25 cellular contexts compared by ENCODE assay signal in genomic region chr6:89051725-89052124, GRCh38. TPM values are rescaled to one million over a fixed set of nuclear protein-coding genes. Genes with fewer than 3 reads are reported as not detected.
DNase-seq lines count a peak whose midpoint lies in the region; ATAC-seq and TF ChIP-seq lines count a peak whose summit lies in the region.
"Had no signal": no experiment of that assay in that cellular context is flagged by ENCODE, and none has a peak within 500 bp of the region (broad histone marks: within the 10 kb centered on the region; RNA-seq: fewer than 3 reads in every experiment).

No MANE protein-coding gene starts in this region.

- peaks cover 0 to 10% of the 10 kb centered on the region in 2 donors for H3K4me1 ChIP-seq in breast epithelium
- H3K4me1 ChIP-seq: neural progenitor cell had no signal

- no peak overlapping the region for H3K4me3 Mint-ChIP-seq in activated naive CD4-positive, alpha-beta T cell treated with anti-CD3 and anti-CD28 coated beads for 36 hours
- H3K4me3 Mint-ChIP-seq in activated CD8-positive, alpha-beta T cell treated with anti-CD3 and anti-CD28 coated beads, Interleukin-2, amount 10 ng/mL, durations not matched to agents 7 days and 5 days = no peak overlapping the region
- H3K4me3 Mint-ChIP-seq: activated T-helper 1 cell treated with anti-CD3 and anti-CD28 coated beads, Interleukin-12 subunit alpha, Interleukin-12 subunit beta, Interleukin-2, Interleukin-4 antibody, amounts not matched to agents 30 ng/mL and 10 ng/mL and 1 ng/mL, durations not matched to agents 14 hours and 24 hours and 36 hours; central memory CD8-positive, alpha-beta T cell; effector memory CD8-positive, alpha-beta T cell; neural progenitor cell had no signal

- no peak overlapping the region for H3K27ac Mint-ChIP-seq in activated naive CD4-positive, alpha-beta T cell treated with anti-CD3 and anti-CD28 coated beads for 36 hours
- H3K27ac Mint-ChIP-seq in activated CD8-positive, alpha-beta T cell treated with anti-CD3 and anti-CD28 coated beads, Interleukin-2, amount 10 ng/mL, durations not matched to agents 7 days and 5 days = peak overlapping the region; percentile 34
- H3K27ac Mint-ChIP-seq: activated T-helper 1 cell treated with anti-CD3 and anti-CD28 coated beads, Interleukin-12 subunit alpha, Interleukin-12 subunit beta, Interleukin-2, Interleukin-4 antibody, amounts not matched to agents 30 ng/mL and 10 ng/mL and 1 ng/mL, durations not matched to agents 14 hours and 24 hours and 36 hours; effector memory CD8-positive, alpha-beta T cell; neural progenitor cell had no signal

- H3K36me3 ChIP-seq in breast epithelium = no peaks in the 10 kb centered on the region
- H3K36me3 ChIP-seq: adrenal gland; BLaER1 treated with 17β-estradiol and CSF1 and Interleukin-3, amounts not matched to agents 10 nM and 100 nM; neural progenitor cell; tibial artery had no signal

- intact Hi-C loops in activated naive CD4-positive, alpha-beta T cell treated with anti-CD3 and anti-CD28 coated beads for 36 hours (cut with micrococcal nuclease) = loop anchor here (1.0 kb wide), 1 partner anchor 28 kb away; no protein-coding TSS in a partner anchor
- intact Hi-C loops in breast epithelium (cut with DNase I; ENCODE audit: low total_unique reads) = no loop called here

- TF ChIP-seq POLR2A in breast epithelium (IDR thresholded peaks at IDR 0.05) = no peak

- H3K4me3 ChIP-seq in breast epithelium = no peak overlapping the region
- H3K4me3 ChIP-seq: adrenal gland; BLaER1 treated with 17β-estradiol and CSF1 and Interleukin-3, amounts not matched to agents 10 nM and 100 nM; neural progenitor cell; smooth muscle cell; tibial artery had no signal

- H3K36me3 Mint-ChIP-seq in activated naive CD4-positive, alpha-beta T cell treated with anti-CD3 and anti-CD28 coated beads for 36 hours (ENCODE audit: low read depth) = no peaks in the 10 kb centered on the region
- H3K36me3 Mint-ChIP-seq in activated CD8-positive, alpha-beta T cell treated with anti-CD3 and anti-CD28 coated beads, Interleukin-2, amount 10 ng/mL, durations not matched to agents 7 days and 5 days (ENCODE audit: low read depth) = peaks cover 5% of the 10 kb centered on the region
- H3K36me3 Mint-ChIP-seq: neural progenitor cell had no signal

- CTCF ChIA-PET in activated naive CD4-positive, alpha-beta T cell treated with anti-CD3 and anti-CD28 coated beads for 36 hours (lab: Charles Lee) = interaction anchor here (1.0 kb wide), 1 partner anchor 23 kb away, joined by 5 read pairs; no protein-coding TSS in a partner anchor
- CTCF ChIA-PET in activated CD8-positive, alpha-beta T cell treated with anti-CD3 and anti-CD28 coated beads, Interleukin-2, amount 10 ng/mL, durations not matched to agents 7 days and 5 days (lab: Charles Lee) = interaction anchor here (1.0 kb wide), 1 partner anchor 27 kb away, joined by 4 read pairs; no protein-coding TSS in a partner anchor

- H3K27me3 ChIP-seq in breast epithelium = no peaks in the 10 kb centered on the region
- H3K27me3 ChIP-seq: adrenal gland; BLaER1 treated with 17β-estradiol and CSF1 and Interleukin-3, amounts not matched to agents 10 nM and 100 nM; neural progenitor cell; tibial artery had no signal

- H3K27me3 Mint-ChIP-seq in activated naive CD4-positive, alpha-beta T cell treated with anti-CD3 and anti-CD28 coated beads for 36 hours (ENCODE audit: low read depth) = no peaks in the 10 kb centered on the region
- peaks cover 3% of the 10 kb centered on the region for H3K27me3 Mint-ChIP-seq in activated CD8-positive, alpha-beta T cell treated with anti-CD3 and anti-CD28 coated beads, Interleukin-2, amount 10 ng/mL, durations not matched to agents 7 days and 5 days (ENCODE audit: low read depth)
- H3K27me3 Mint-ChIP-seq: central memory CD8-positive, alpha-beta T cell; effector memory CD8-positive, alpha-beta T cell had no signal

- peak; percentile 27 for ATAC-seq in activated CD8-positive, alpha-beta T cell treated with anti-CD3 and anti-CD28 coated beads, Interleukin-2, amount 10 ng/mL, durations not matched to agents 7 days and 5 days
- peak; percentile 65 for ATAC-seq in stimulated activated naive CD8-positive, alpha-beta T cell treated with anti-CD3 and anti-CD28 coated beads, Interleukin-15, Interleukin-2, amounts not matched to agents 100 U/mL and 50 U/mL, for 24 hours
- no peak for ATAC-seq in GM19351 (IDR thresholded peaks at IDR 0.05; ENCODE audit: unreplicated experiment)
- ATAC-seq: effector memory CD8-positive, alpha-beta T cell; right cardiac atrium had no signal

- no peak for TF ChIP-seq CTCF in breast epithelium (IDR thresholded peaks at IDR 0.05)

- peak overlapping the region; percentile 80 to 88 for H3K27ac ChIP-seq in breast epithelium
- H3K27ac ChIP-seq: adrenal gland; BLaER1 treated with 17β-estradiol and CSF1 and Interleukin-3, amounts not matched to agents 10 nM and 100 nM; neural progenitor cell; RWPE1; tibial artery had no signal

- peak; percentile 23 for DNase-seq in activated naive CD4-positive, alpha-beta T cell treated with anti-CD3 and anti-CD28 coated beads for 36 hours
- no peak for DNase-seq in activated naive CD4-positive, alpha-beta T cell treated with anti-CD3 and anti-CD28 coated beads, Interleukin-2, amount 50 U/mL, for 16 hours
- peak; percentile 23 for DNase-seq in activated CD8-positive, alpha-beta T cell treated with anti-CD3 and anti-CD28 coated beads, Interleukin-2, amount 10 ng/mL, durations not matched to agents 7 days and 5 days
- DNase-seq in breast epithelium (ENCODE audit: low spot score in 2 of 2) (no peak), NOMO-1 treated with dmso at 0.1 percent for 144 hours (lab: John Stamatoyannopoulos, UW; ENCODE audit: unreplicated experiment) (no peak)
- no peak for DNase-seq in stimulated activated naive CD8-positive, alpha-beta T cell treated with anti-CD3 and anti-CD28 coated beads, Interleukin-15, Interleukin-2, amounts not matched to agents 100 U/mL and 50 U/mL, for 24 hours
- DNase-seq: adrenal gland; Caco-2; DMS53; effector memory CD8-positive, alpha-beta T cell; NCI-H1105 treated with DMSO at 0.1 percent for 48 hours; NCI-H187 treated with DMSO at 0.1 percent for 48 hours; NCI-H2171; NCI-H510A; OCI-M1; posterior cingulate gyrus; right cardiac atrium; tibial artery had no signal

- peaks cover 2% of the 10 kb centered on the region for H3K9me3 Mint-ChIP-seq in activated naive CD4-positive, alpha-beta T cell treated with anti-CD3 and anti-CD28 coated beads for 36 hours
- H3K9me3 Mint-ChIP-seq in activated CD8-positive, alpha-beta T cell treated with anti-CD3 and anti-CD28 coated beads, Interleukin-2, amount 10 ng/mL, durations not matched to agents 7 days and 5 days (ENCODE audit: insufficient read depth) = peaks cover 9% of the 10 kb centered on the region
- H3K9me3 Mint-ChIP-seq: activated T-helper 1 cell treated with anti-CD3 and anti-CD28 coated beads, Interleukin-12 subunit alpha, Interleukin-12 subunit beta, Interleukin-2, Interleukin-4 antibody, amounts not matched to agents 30 ng/mL and 10 ng/mL and 1 ng/mL, durations not matched to agents 14 hours and 24 hours and 36 hours; central memory CD8-positive, alpha-beta T cell; effector memory CD8-positive, alpha-beta T cell; neural progenitor cell had no signal

- peaks cover 10% of the 10 kb centered on the region for H3K4me1 Mint-ChIP-seq in activated naive CD4-positive, alpha-beta T cell treated with anti-CD3 and anti-CD28 coated beads for 36 hours (ENCODE audit: low read depth)
- peaks cover 26% of the 10 kb centered on the region for H3K4me1 Mint-ChIP-seq in activated CD8-positive, alpha-beta T cell treated with anti-CD3 and anti-CD28 coated beads, Interleukin-2, amount 10 ng/mL, durations not matched to agents 7 days and 5 days (ENCODE audit: low read depth)
- H3K4me1 Mint-ChIP-seq: neural progenitor cell had no signal

- H3K9me3 ChIP-seq in breast epithelium = no peaks in the 10 kb centered on the region
- H3K9me3 ChIP-seq: adrenal gland; BLaER1 treated with 17β-estradiol and CSF1 and Interleukin-3, amounts not matched to agents 10 nM and 100 nM; Caco-2; tibial artery had no signal

- POLR2A ChIA-PET in activated CD8-positive, alpha-beta T cell treated with anti-CD3 and anti-CD28 coated beads, Interleukin-2, amount 10 ng/mL, durations not matched to agents 7 days and 5 days (lab: Charles Lee) = interaction anchor here (4.3 kb wide), 1 partner anchor 29 kb away, joined by 50 read pairs; the partner anchor contains the start of gene PNRC1

RNA-seq across cellular contexts. Expression of gene PNRC1, which starts 28.8 kb away (rescaled TPM):
- 100 to 1,000 TPM; 110 to 111 TPM for total RNA-seq in activated naive CD4-positive, alpha-beta T cell treated with anti-CD3 and anti-CD28 coated beads for 36 hours
- total RNA-seq in activated CD8-positive, alpha-beta T cell treated with anti-CD3 and anti-CD28 coated beads, Interleukin-2, amount 10 ng/mL, durations not matched to agents 7 days and 5 days = 10 to 100 TPM; 89.2 to 90.8 TPM
- total RNA-seq in breast epithelium = 100 to 1,000 TPM; 221 to 290 (median 230) TPM

Comparison
In these comparisons a context has a peak if more than half of its experiments do, and no peak if none do; other contexts are left out.
1. DNase-seq: peak in activated naive CD4-positive, alpha-beta T cell treated with anti-CD3 and anti-CD28 coated beads for 36 hours (single experiment) and activated CD8-positive, alpha-beta T cell treated with anti-CD3 and anti-CD28 coated beads, Interleukin-2, amount 10 ng/mL, durations not matched to agents 7 days and 5 days (single experiment); none in activated naive CD4-positive, alpha-beta T cell treated with anti-CD3 and anti-CD28 coated beads, Interleukin-2, amount 50 U/mL, for 16 hours (single experiment), breast epithelium (0 of 2), stimulated activated naive CD8-positive, alpha-beta T cell treated with anti-CD3 and anti-CD28 coated beads, Interleukin-15, Interleukin-2, amounts not matched to agents 100 U/mL and 50 U/mL, for 24 hours (single experiment) and NOMO-1 treated with dmso at 0.1 percent for 144 hours (single experiment).